ENCODE assay signal across 10 cellular contexts in the genomic region with DNA sequence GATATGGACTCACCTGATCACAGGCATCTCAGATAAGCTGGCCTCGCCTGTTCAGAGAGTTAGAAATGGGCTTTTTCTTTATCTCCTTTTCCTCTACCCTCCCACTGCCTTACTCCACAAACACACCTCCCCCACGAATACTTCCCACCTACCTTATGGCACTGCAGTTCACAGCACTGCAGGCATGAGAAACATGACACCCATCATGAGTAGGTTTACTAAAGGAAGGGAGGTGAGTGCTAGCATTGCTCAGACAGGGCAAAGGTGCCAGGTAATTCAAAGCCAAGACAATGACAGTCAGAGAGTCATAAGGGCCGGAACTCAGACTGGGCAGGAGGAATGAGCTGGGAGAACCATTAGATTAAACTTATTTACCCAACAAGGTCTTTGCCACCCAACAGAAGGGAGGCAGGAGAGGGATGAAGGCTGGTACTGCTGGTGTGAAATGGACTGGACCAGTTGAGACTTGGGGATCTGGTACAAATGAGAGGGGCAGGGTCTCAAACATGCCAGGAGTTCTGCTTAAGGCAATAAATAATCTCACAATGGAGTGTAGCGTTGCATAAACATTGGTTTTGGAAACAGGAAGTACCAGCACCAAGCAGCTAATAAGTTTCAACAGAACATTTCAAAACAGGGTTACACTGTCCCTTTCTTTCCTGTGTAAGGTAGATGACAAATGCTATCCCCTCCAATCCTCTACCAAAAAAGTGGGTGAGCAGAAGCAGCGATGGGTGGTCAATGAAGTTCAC.
DNase-seq lines count a peak whose midpoint lies in the region; ATAC-seq and FAIRE-seq lines count a peak whose summit lies in the region.
"Had no signal": no experiment of that assay in that cellular context is flagged by ENCODE, and none has a peak within 500 bp of the region (broad histone marks: within the 10 kb centered on the region; RNA-seq: fewer than 3 reads in every experiment).

No MANE protein-coding gene starts in this region.

- no peak for FAIRE-seq in small intestine (lab: Jason Lieb, UNC)
- FAIRE-seq: H54 had no signal

- H3K27me3 ChIP-seq in endocrine pancreas (ENCODE audit: control insufficient read depth, insufficient read depth, low read length) (no peaks in the 10 kb centered on the region), small intestine (ENCODE audit: control insufficient read depth in 2 of 2, insufficient read depth in 2 of 2, low read length in 2 of 2) (no peaks in the 10 kb centered on the region)

- H3K27ac ChIP-seq in small intestine (ENCODE audit: low read depth in 1 of 2, low read length in 1 of 2): peak overlapping the region; percentile 83

- no peak for ATAC-seq in HG02938 (IDR thresholded peaks at IDR 0.05; ENCODE audit: unreplicated experiment)

- WGBS in small intestine, 3 donors: 37 to 65% (median 42%) methylated on average over 5 of the region's 5 CpGs

- peaks cover 39% of the 10 kb centered on the region for H3K4me1 ChIP-seq in endocrine pancreas (ENCODE audit: control insufficient read depth, insufficient read depth, low read length)
- peaks cover 15 to 35% of the 10 kb centered on the region in 2 donors for H3K4me1 ChIP-seq in small intestine (ENCODE audit: control insufficient read depth in 2 of 2, insufficient read depth in 1 of 2, low read depth in 1 of 2, low read length in 1 of 2)

- H3K4me3 ChIP-seq in endocrine pancreas (ENCODE audit: control insufficient read depth, insufficient read depth, low read length) (peak overlapping the region; percentile 1), small intestine (ENCODE audit: low read depth in 1 of 2, low read length in 2 of 2) (no peak overlapping the region)

- DNase-seq in NCI-H510A treated with DMSO at 0.1 percent for 48 hours (lab: John Stamatoyannopoulos, UW) (peak; percentile 44), NCI-H510A (lab: John Stamatoyannopoulos, UW) (no peak), NOMO-1 treated with DMSO at 0.1 percent for 48 hours (lab: John Stamatoyannopoulos, UW; ENCODE audit: unreplicated experiment) (peak; percentile 86), small intestine (peak; percentile 90), NAMALWA (ENCODE audit: low spot score) (no peak)
- no peak for DNase-seq in stimulated activated CD4-positive, alpha-beta T cell treated with anti-CD3 and anti-CD28 coated beads, Interleukin-15, amount 100 ng/mL, for 24 hours
- DNase-seq: stimulated activated CD4-positive, alpha-beta T cell treated with anti-CD3 and anti-CD28 coated beads, Interleukin-4, amount 100 ng/mL, for 24 hours had no signal

- H3K9me3 ChIP-seq in endocrine pancreas (ENCODE audit: control insufficient read depth, low read length) (no peaks in the 10 kb centered on the region), small intestine (ENCODE audit: control insufficient read depth, low read depth) (no peaks in the 10 kb centered on the region)

- H3K36me3 ChIP-seq in endocrine pancreas (ENCODE audit: control insufficient read depth, insufficient read depth, low read length): no peaks in the 10 kb centered on the region
- H3K36me3 ChIP-seq in small intestine (ENCODE audit: control insufficient read depth in 2 of 2, insufficient read depth in 2 of 2, low read length in 2 of 2): no peaks in the 10 kb centered on the region

- H3K9ac ChIP-seq in endocrine pancreas (ENCODE audit: control insufficient read depth, insufficient read depth, low read length): no peak overlapping the region

Comparison
In these comparisons a context has a peak if more than half of its experiments do, and no peak if none do; other contexts are left out.
1. DNase-seq: peak in NCI-H510A treated with DMSO at 0.1 percent for 48 hours (single experiment), NOMO-1 treated with DMSO at 0.1 percent for 48 hours (single experiment) and small intestine (single experiment); none in NCI-H510A (single experiment), NAMALWA (single experiment) and stimulated activated CD4-positive, alpha-beta T cell treated with anti-CD3 and anti-CD28 coated beads, Interleukin-15, amount 100 ng/mL, for 24 hours (single experiment).